Comparison of ENCODE assay signal across 12 cellular contexts in genomic region chr7:128121731-128122576, GRCh38.
DNase-seq lines count a peak whose midpoint lies in the region; ATAC-seq and TF ChIP-seq lines count a peak whose summit lies in the region.
"Had no signal": no experiment of that assay in that cellular context is flagged by ENCODE, and none has a peak within 500 bp of the region (broad histone marks: within the 10 kb centered on the region; RNA-seq: fewer than 3 reads in every experiment).

No MANE protein-coding gene starts in this region.

- H3K27me3 ChIP-seq in dorsolateral prefrontal cortex, result no peaks in the 10 kb centered on the region
- H3K27me3 ChIP-seq in lung (ENCODE audit: control insufficient read depth, insufficient read depth), result no peaks in the 10 kb centered on the region
- H3K27me3 ChIP-seq in upper lobe of right lung, result no peaks in the 10 kb centered on the region
- H3K27me3 ChIP-seq: thyroid gland had no signal

- 45 to 68% methylated on average over 21 of the region's 21 CpGs for WGBS in lung, 2 donors

- DNase-seq in activated effector memory CD4-positive, alpha-beta T cell treated with anti-CD3 and anti-CD28 coated beads, Interleukin-2, amount 50 U/mL, for 16 hours, result peak; percentile 54
- DNase-seq in activated effector memory CD4-positive, alpha-beta T cell treated with Interleukin-2 at 50 U/mL for 16 hours, result no peak
- DNase-seq in dorsolateral prefrontal cortex, result peak in 1 of 10 donors; percentile 31
- DNase-seq in lung (ENCODE audit: low spot score), result peak; percentile 33
- DNase-seq in upper lobe of right lung, result no peak
- DNase-seq in DMS79 (lab: John Stamatoyannopoulos, UW), result no peak
- DNase-seq in NCI-H226, result no peak
- DNase-seq: activated CD4-positive, alpha-beta memory T cell treated with anti-CD3 and anti-CD28 coated beads, Interleukin-2, amount 10 ng/mL, durations not matched to agents 7 days and 5 days; amniotic stem cell had no signal

- no peak for TF ChIP-seq CTCF in dorsolateral prefrontal cortex (IDR thresholded peaks at IDR 0.05 in 54 of 56, conservative IDR thresholded peaks at IDR 0.05 in 2 of 56; ENCODE audit: low read depth in 1 of 56, partially characterized antibody in 56 of 56)
- TF ChIP-seq CTCF in lung (IDR thresholded peaks at IDR 0.05; ENCODE audit: control extremely low read depth, extremely low read depth), result no peak
- TF ChIP-seq CTCF in upper lobe of right lung (IDR thresholded peaks at IDR 0.05), result no peak

- H3K9me3 ChIP-seq in lung (ENCODE audit: control insufficient read depth in 2 of 2, insufficient read depth in 1 of 2, low read length in 1 of 2), result no peaks in the 10 kb centered on the region
- no peaks in the 10 kb centered on the region for H3K9me3 ChIP-seq in upper lobe of right lung
- H3K9me3 ChIP-seq: thyroid gland had no signal

- H3K27ac ChIP-seq in dorsolateral prefrontal cortex (peak overlapping the region in 7 of 59 donors; percentile 11 to 57 (median 28)), lung (ENCODE audit: low read depth in 1 of 2, low read length in 1 of 2) (peak overlapping the region in 1 of 2 donors; percentile 10), upper lobe of right lung (no peak overlapping the region)
- H3K27ac ChIP-seq: KMS-11, thyroid gland had no signal

- no peaks in the 10 kb centered on the region for H3K36me3 ChIP-seq in lung (ENCODE audit: control insufficient read depth in 2 of 2, insufficient read depth in 2 of 2, low read length in 2 of 2)
- H3K36me3 ChIP-seq in upper lobe of right lung, result no peaks in the 10 kb centered on the region
- H3K36me3 ChIP-seq: thyroid gland had no signal

- H3K4me1 ChIP-seq in lung (ENCODE audit: control insufficient read depth in 2 of 2, insufficient read depth in 2 of 2, low read length in 2 of 2), result no peaks in the 10 kb centered on the region
- H3K4me1 ChIP-seq in upper lobe of right lung, result no peaks in the 10 kb centered on the region
- H3K4me1 ChIP-seq: thyroid gland had no signal

- intact Hi-C loops in dorsolateral prefrontal cortex (cut with DNase I) (no loop called here), upper lobe of right lung (cut with DNase I) (no loop called here)

- ATAC-seq in lung (ENCODE audit: insufficient read depth, low FRiP score), result peak; percentile 36
- ATAC-seq in upper lobe of right lung, result peak; percentile 80
- no peak for ATAC-seq in HG03571 (IDR thresholded peaks at IDR 0.05; ENCODE audit: unreplicated experiment)

- H3K4me3 ChIP-seq in dorsolateral prefrontal cortex (peak overlapping the region in 37 of 59 donors; percentile 3 to 53 (median 30)), lung (no peak overlapping the region), upper lobe of right lung (no peak overlapping the region)
- H3K4me3 ChIP-seq: thyroid gland had no signal

Comparison
In these comparisons a context has a peak if more than half of its experiments do, and no peak if none do; other contexts are left out.
1. DNase-seq: peak in activated effector memory CD4-positive, alpha-beta T cell treated with anti-CD3 and anti-CD28 coated beads, Interleukin-2, amount 50 U/mL, for 16 hours (single experiment) and lung (single experiment); none in activated effector memory CD4-positive, alpha-beta T cell treated with Interleukin-2 at 50 U/mL for 16 hours (single experiment), upper lobe of right lung (single experiment), DMS79 (single experiment) and NCI-H226 (single experiment).
2. H3K4me3 ChIP-seq: peak in dorsolateral prefrontal cortex (37 of 59); none in lung (single experiment) and upper lobe of right lung (single experiment).